In genomic region chr7:468141-468540, GRCh38 we compare ENCODE assay signal across 2 cellular contexts.
TF ChIP-seq lines count a peak whose summit lies in the region.

No MANE protein-coding gene starts in this region.

TF ChIP-seq in IMR-90, 13 proteins besides CTCF, POLR2A, EP300 and RAD21:
- TF ChIP-seq NFE2L2 (IDR thresholded peaks at IDR 0.05; ENCODE audit: low read depth, low read length) (no peak), FOS (IDR thresholded peaks at IDR 0.05; ENCODE audit: low read depth, low read length) (no peak), SMC3 (IDR thresholded peaks at IDR 0.05; ENCODE audit: low read depth, low read length) (no peak), CHD1 (IDR thresholded peaks at IDR 0.05; ENCODE audit: low read depth, low read length) (no peak), MAFK (IDR thresholded peaks at IDR 0.05; ENCODE audit: low read depth, low read length) (no peak), MAZ (IDR thresholded peaks at IDR 0.05; ENCODE audit: borderline replicate concordance, low read depth, low read length) (no peak), RFX5 (IDR thresholded peaks at IDR 0.05; ENCODE audit: low read depth, low read length) (no peak), MXI1 (IDR thresholded peaks at IDR 0.05; ENCODE audit: borderline replicate concordance, low read depth, low read length) (no peak), CEBPB (IDR thresholded peaks at IDR 0.05; ENCODE audit: low read depth, low read length) (no peak), USF2 (IDR thresholded peaks at IDR 0.05; ENCODE audit: low read depth, low read length) (no peak), BHLHE40 (IDR thresholded peaks at IDR 0.05; ENCODE audit: low read depth, low read length) (no peak), ELK1 (IDR thresholded peaks at IDR 0.05; ENCODE audit: borderline replicate concordance, low read depth, low read length) (no peak), RCOR1 (IDR thresholded peaks at IDR 0.05; ENCODE audit: insufficient replicate concordance, low read length) (no peak)

TF ChIP-seq in H1, 55 proteins besides CTCF, POLR2A, EP300 and RAD21:
- no peak for TF ChIP-seq RBBP5 (IDR thresholded peaks at IDR 0.05; ENCODE audit: borderline replicate concordance, low read depth, low read length)
- TF ChIP-seq GTF2F1 (IDR thresholded peaks at IDR 0.05; ENCODE audit: borderline replicate concordance, low read depth, low read length): no peak
- no peak for TF ChIP-seq JUN (IDR thresholded peaks at IDR 0.05; ENCODE audit: low read depth, low read length)
- TF ChIP-seq SAP30 (IDR thresholded peaks at IDR 0.05; ENCODE audit: insufficient read depth, insufficient replicate concordance, low read length): no peak
- TF ChIP-seq NRF1 (IDR thresholded peaks at IDR 0.05; ENCODE audit: low read depth, low read length): no peak
- no peak for TF ChIP-seq USF2 (IDR thresholded peaks at IDR 0.05; ENCODE audit: low read length)
- no peak for TF ChIP-seq SIX5 (IDR thresholded peaks at IDR 0.05; ENCODE audit: low read depth, low read length)
- TF ChIP-seq KDM1A (IDR thresholded peaks at IDR 0.05; ENCODE audit: borderline replicate concordance, low read length): no peak
- TF ChIP-seq SP4 (IDR thresholded peaks at IDR 0.05; ENCODE audit: low read length): no peak
- TF ChIP-seq EGR1 (IDR thresholded peaks at IDR 0.05; ENCODE audit: borderline replicate concordance, low read depth, low read length): no peak
